8 cellular contexts compared by ENCODE assay signal in genomic region chr1:85200870-85201339, GRCh38. TPM values are rescaled to one million over a fixed set of nuclear protein-coding genes. Genes with fewer than 3 reads are reported as not detected.
DNase-seq lines count a peak whose midpoint lies in the region; ATAC-seq, FAIRE-seq and TF ChIP-seq lines count a peak whose summit lies in the region.

TSS of gene SYDE2 (minus strand) at chr1:85201016. CDS start at chr1:85200996, 20 bp downstream.

- ATAC-seq in GM21786 (IDR thresholded peaks at IDR 0.05; ENCODE audit: unreplicated experiment) (peak; percentile 74), left cardiac atrium (peak; percentile 94 to 96), psoas muscle (peak; percentile 88 to 93 (median 90))
- peak; percentile 85 for ATAC-seq in activated naive CD8-positive, alpha-beta T cell treated with anti-CD3 and anti-CD28 coated beads, Interleukin-2, amount 10 ng/mL, durations not matched to agents 7 days and 5 days (ENCODE audit: low read depth)

- TF ChIP-seq RAD21 in SK-N-SH (IDR thresholded peaks at IDR 0.05; ENCODE audit: low read length) = no peak

- H2AFZ ChIP-seq in SK-N-SH (ENCODE audit: low read depth) = peak within 1 kb of the TSS; percentile 79

- H3K4me2 ChIP-seq in DOHH2 (ENCODE audit: low read length) = peak within 1 kb of the TSS; percentile 80
- peak within 1 kb of the TSS; percentile 85 for H3K4me2 ChIP-seq in SK-N-SH

- H3K9me2 ChIP-seq in DOHH2 (replicated peaks; ENCODE audit: control insufficient read depth, low read length) (no peaks in the 10 kb centered on the region), SK-N-SH (no peaks in the 10 kb centered on the region; the same call in 1 of the 2 replicates)

- H3K79me2 ChIP-seq in DOHH2 (ENCODE audit: control insufficient read depth, low read length) (no peaks in the 10 kb centered on the region), SK-N-SH (ENCODE audit: insufficient read depth) (no peaks in the 10 kb centered on the region)

- H3K27ac Mint-ChIP-seq in activated naive CD8-positive, alpha-beta T cell treated with anti-CD3 and anti-CD28 coated beads, Interleukin-2, amount 10 ng/mL, durations not matched to agents 7 days and 5 days = peak within 1 kb of the TSS; percentile 99

- H3K27me3 Mint-ChIP-seq in activated naive CD8-positive, alpha-beta T cell treated with anti-CD3 and anti-CD28 coated beads, Interleukin-2, amount 10 ng/mL, durations not matched to agents 7 days and 5 days = peaks cover 10% of the 10 kb centered on the region

- intact Hi-C loops in left cardiac atrium (cut with DNase I) = no loop called here
- intact Hi-C loops in psoas muscle (cut with DNase I) = loop anchor here in 1 of 2 donors (5.0 kb wide), 1 partner anchor 56 kb away; the partner anchor contains the start of gene C1orf52

- H3K36me3 ChIP-seq in DOHH2 (ENCODE audit: control insufficient read depth, low read length) (no peaks in the 10 kb centered on the region), SK-N-SH (replicated peaks in 1 of 2; ENCODE audit: control insufficient read depth in 1 of 2, insufficient read depth in 2 of 2, low read length in 1 of 2) (no peaks in the 10 kb centered on the region), psoas muscle (ENCODE audit: insufficient read depth in 1 of 2, low read depth in 1 of 2) (no peaks in the 10 kb centered on the region)

- FAIRE-seq in urothelium cell line (lab: Jason Lieb, UNC) = no peak

- H4K20me1 ChIP-seq in DOHH2 (ENCODE audit: control insufficient read depth, insufficient read depth, low read depth, low read length) (no peaks in the 10 kb centered on the region), SK-N-SH (ENCODE audit: insufficient read depth) (no peaks in the 10 kb centered on the region)

- H3K4me3 Mint-ChIP-seq in activated naive CD8-positive, alpha-beta T cell treated with anti-CD3 and anti-CD28 coated beads, Interleukin-2, amount 10 ng/mL, durations not matched to agents 7 days and 5 days = peak within 1 kb of the TSS; percentile 98

- TF ChIP-seq CTCF in DOHH2 (IDR thresholded peaks at IDR 0.05; ENCODE audit: low read depth, low read length, poor library complexity, severe bottlenecking) (no peak), SK-N-SH (IDR thresholded peaks at IDR 0.05) (no peak), psoas muscle (IDR thresholded peaks at IDR 0.05) (no peak)

- 20% methylated on average over 1 of the region's 59 CpGs for WGBS in SK-N-SH (ENCODE audit: low lambda C conversion rate)
- WGBS in psoas muscle, 3 donors = 0% methylated on average over 10 to 59 of the region's 59 CpGs

- peaks cover 5% of the 10 kb centered on the region for H3K36me3 Mint-ChIP-seq in activated naive CD8-positive, alpha-beta T cell treated with anti-CD3 and anti-CD28 coated beads, Interleukin-2, amount 10 ng/mL, durations not matched to agents 7 days and 5 days

- H3K27ac ChIP-seq in DOHH2 (ENCODE audit: low read depth, low read length) (no peak within 1 kb of the TSS), SK-N-SH (ENCODE audit: low read depth in 2 of 2, low read length in 1 of 2) (no peak within 1 kb of the TSS), psoas muscle (peak within 1 kb of the TSS; percentile 93)

- H3K9me3 ChIP-seq in DOHH2 (ENCODE audit: control insufficient read depth, insufficient read depth, low read length) (no peaks in the 10 kb centered on the region), SK-N-SH (no peaks in the 10 kb centered on the region), psoas muscle (no peaks in the 10 kb centered on the region)

- H3K4me1 Mint-ChIP-seq in activated naive CD8-positive, alpha-beta T cell treated with anti-CD3 and anti-CD28 coated beads, Interleukin-2, amount 10 ng/mL, durations not matched to agents 7 days and 5 days = peaks cover 23% of the 10 kb centered on the region

- CTCF ChIA-PET in SK-N-SH (lab: Yijun Ruan, JAX) = interaction anchor here (1.0 to 4.0 kb wide), 3 partner anchors 54 to 92 kb away, joined by 3 to 13 read pairs (median 6); partner anchors contain the start of gene C1orf52

- peaks cover 50% of the 10 kb centered on the region for H3K27me3 ChIP-seq in DOHH2 (ENCODE audit: control insufficient read depth, low read length)
- peaks cover 72% of the 10 kb centered on the region for H3K27me3 ChIP-seq in SK-N-SH (ENCODE audit: insufficient read depth)
- H3K27me3 ChIP-seq in psoas muscle (ENCODE audit: insufficient read depth in 3 of 3, low read length in 2 of 3) = no peaks in the 10 kb centered on the region

- POLR2A ChIA-PET in SK-N-SH (lab: Yijun Ruan, JAX) = no interaction called here
- POLR2A ChIA-PET in activated naive CD8-positive, alpha-beta T cell treated with anti-CD3 and anti-CD28 coated beads, Interleukin-2, amount 10 ng/mL, durations not matched to agents 7 days and 5 days (lab: Charles Lee) = interaction anchor here (1.1 to 2.5 kb wide), 6 partner anchors 18 to 92 kb away, joined by 3 to 9 read pairs (median 4); partner anchors contain the start of genes BCL10 and C1orf52

- H3K4me3 ChIP-seq in DOHH2 (ENCODE audit: low read length) (peak within 1 kb of the TSS; percentile 68), SK-N-SH (ENCODE audit: low read depth in 2 of 2, low read length in 1 of 2) (peak within 1 kb of the TSS; percentile 42 to 59), psoas muscle (peak within 1 kb of the TSS; percentile 96)

- H3K4me1 ChIP-seq in DOHH2 (ENCODE audit: control insufficient read depth, low read length) (peaks cover 10% of the 10 kb centered on the region), SK-N-SH (ENCODE audit: control insufficient read depth in 1 of 2, insufficient read depth in 2 of 2, low read depth in 1 of 2, low read length in 1 of 2) (peaks cover 0 to 11% of the 10 kb centered on the region in 2 experiments; a peak in 1 of 4 replicates), psoas muscle (peaks cover 9% of the 10 kb centered on the region)

- H3K9ac ChIP-seq in SK-N-SH = no peak within 1 kb of the TSS; the same call in 1 of the 2 replicates

- H3K9me3 Mint-ChIP-seq in activated naive CD8-positive, alpha-beta T cell treated with anti-CD3 and anti-CD28 coated beads, Interleukin-2, amount 10 ng/mL, durations not matched to agents 7 days and 5 days = no peaks in the 10 kb centered on the region

- TF ChIP-seq EP300 in SK-N-SH (IDR thresholded peaks at IDR 0.05; ENCODE audit: borderline replicate concordance in 1 of 2, low read depth in 1 of 2, low read length in 1 of 2) = no peak

- peak; percentile 12 for DNase-seq in KG1 (lab: John Stamatoyannopoulos, UW)
- DNase-seq in SK-N-SH = peak; percentile 74
- DNase-seq in activated naive CD8-positive, alpha-beta T cell treated with anti-CD3 and anti-CD28 coated beads, Interleukin-2, amount 10 ng/mL, durations not matched to agents 7 days and 5 days = peak; percentile 87
- peak; percentile 77 for DNase-seq in left cardiac atrium
- peak; percentile 78 to 86 for DNase-seq in psoas muscle
- DNase-seq in urothelium cell line (ENCODE audit: low spot score) = peak; percentile 92

- H3F3A ChIP-seq in DOHH2 (ENCODE audit: control insufficient read depth, insufficient read depth) (no peaks in the 10 kb centered on the region), SK-N-SH (replicated peaks; ENCODE audit: insufficient read depth) (peaks cover 9% of the 10 kb centered on the region)

TF ChIP-seq in SK-N-SH, 30 proteins besides CTCF, POLR2A, EP300 and RAD21:
- TF ChIP-seq RFX5 (IDR thresholded peaks at IDR 0.05; ENCODE audit: low read length) (no peak), EZH2phosphoT487 (IDR thresholded peaks at IDR 0.05; ENCODE audit: borderline replicate concordance, low read depth) (peak; percentile 15; the same call in 1 of the 2 replicates), GATA2 (CRISPR knock-in tag; IDR thresholded peaks at IDR 0.05) (no peak), USF2 (IDR thresholded peaks at IDR 0.05; ENCODE audit: borderline replicate concordance, low read depth, low read length) (no peak), USF1 (IDR thresholded peaks at IDR 0.05; ENCODE audit: borderline replicate concordance, low read depth) (no peak), PBX3 (IDR thresholded peaks at IDR 0.05) (peak; percentile 40; the same call in 1 of the 2 replicates)

RNA-seq across cellular contexts. Expression of gene SYDE2, which starts in this region (rescaled TPM):
- not detected in 2 replicates for polyA plus RNA-seq in SK-N-SH (2012; rRNA removed)
- under 0.01 TPM in 1 of 2 replicates, not detected in the other for polyA plus RNA-seq in SK-N-SH (2012; cell fraction: cytosol; rRNA removed)
- 0.01 TPM in 1 of 2 replicates, not detected in the other for polyA plus RNA-seq in SK-N-SH (2012; cell fraction: nucleus; rRNA removed)
- 1 to 10 TPM; 4.1 to 4.6 TPM for total RNA-seq in activated naive CD8-positive, alpha-beta T cell treated with anti-CD3 and anti-CD28 coated beads, Interleukin-2, amount 10 ng/mL, durations not matched to agents 7 days and 5 days
- total RNA-seq in left cardiac atrium = 10 to 100 TPM; 14.3 to 14.5 TPM
- 1 to 10 TPM; 3.9 to 5.9 (median 4.9) TPM for total RNA-seq in psoas muscle
- 1 to 10 TPM in 1 of 3 donors, under 1 TPM in 2; 0.30 to 1.9 (median 0.66) TPM for polyA plus RNA-seq in psoas muscle

Comparison
In these comparisons a context has a peak if more than half of its experiments do, and no peak if none do; other contexts are left out.
1. Peak in DNase-seq, H3K4me3 ChIP-seq and H3K4me2 ChIP-seq in SK-N-SH; RNA of the gene not detected or under 1 TPM.
2. DNase-seq: peak in every context shown above with its lines; median percentile 92 in urothelium cell line; 87 in activated naive CD8-positive, alpha-beta T cell treated with anti-CD3 and anti-CD28 coated beads, Interleukin-2, amount 10 ng/mL, durations not matched to agents 7 days and 5 days; 82 in psoas muscle; 77 in left cardiac atrium; 74 in SK-N-SH; 12 in KG1.